17 cellular contexts compared by ENCODE assay signal in genomic region chr14:105855246-105855892, GRCh38.
DNase-seq lines count a peak whose midpoint lies in the region; ATAC-seq and TF ChIP-seq lines count a peak whose summit lies in the region.
"Had no signal": no experiment of that assay in that cellular context is flagged by ENCODE, and none has a peak within 500 bp of the region (broad histone marks: within the 10 kb centered on the region; RNA-seq: fewer than 3 reads in every experiment).

No MANE protein-coding gene starts in this region.

- dilution Hi-C loops in mammary epithelial cell (cut with HindIII; ENCODE audit: low sequenced_read_pairs), result no loop called here

- in situ Hi-C loops in mammary epithelial cell (cut with MboI; ENCODE audit: low sequenced_read_pairs in 2 of 2), result no loop called here

- H3K27ac Mint-ChIP-seq in type B pancreatic cell, result no peak overlapping the region
- H3K27ac Mint-ChIP-seq: neural progenitor cell had no signal

- no peaks in the 10 kb centered on the region for H4K20me1 ChIP-seq in mammary epithelial cell (ENCODE audit: insufficient read depth, low read length)

- no peak overlapping the region for H3K4me3 Mint-ChIP-seq in type B pancreatic cell
- H3K4me3 Mint-ChIP-seq: neural progenitor cell had no signal

- H3K36me3 ChIP-seq in Peyer's patch (no peaks in the 10 kb centered on the region), mammary epithelial cell (ENCODE audit: insufficient read depth, low read length) (no peaks in the 10 kb centered on the region)
- H3K36me3 ChIP-seq: neural progenitor cell, thyroid gland had no signal

- ATAC-seq in right cardiac atrium, result no peak
- ATAC-seq in GM18867 (IDR thresholded peaks at IDR 0.05; ENCODE audit: unreplicated experiment), result no peak
- ATAC-seq: body of pancreas, left colon had no signal

- H3K9me3 ChIP-seq in Peyer's patch (no peaks in the 10 kb centered on the region), right cardiac atrium (ENCODE audit: control insufficient read depth, low read length) (no peaks in the 10 kb centered on the region), mammary epithelial cell (replicated peaks; ENCODE audit: insufficient read depth, low read length) (peaks cover 46% of the 10 kb centered on the region)
- H3K9me3 ChIP-seq: body of pancreas, thyroid gland had no signal

- BruUV-seq in mammary epithelial cell (replicated peaks; lab: Mats Ljungman, UMichigan), result no TSS peak

- peak overlapping the region in 1 of 4 donors; percentile 88 for H3K27ac ChIP-seq in Peyer's patch
- no peak overlapping the region for H3K27ac ChIP-seq in right cardiac atrium (ENCODE audit: low read length)
- H3K27ac ChIP-seq in mammary epithelial cell (ENCODE audit: insufficient read depth, low read depth, low read length), result no peak overlapping the region
- H3K27ac ChIP-seq: body of pancreas, neural progenitor cell, thyroid gland had no signal

- peaks cover 6% of the 10 kb centered on the region for H3K9me3 Mint-ChIP-seq in type B pancreatic cell

- 87% methylated on average over 35 of the region's 35 CpGs for WGBS in right cardiac atrium
- 79% methylated on average over 15 of the region's 35 CpGs for WGBS in mammary epithelial cell (ENCODE audit: low coverage, missing lambda C conversion rate)

- no peak for TF ChIP-seq CTCF in Peyer's patch (IDR thresholded peaks at IDR 0.05)
- no peak for TF ChIP-seq CTCF in type B pancreatic cell (conservative IDR thresholded peaks at IDR 0.05)
- no peak for TF ChIP-seq CTCF in mammary epithelial cell (conservative IDR thresholded peaks at IDR 0.05 in 1 of 2, IDR thresholded peaks at IDR 0.05 in 1 of 2; ENCODE audit: extremely low read depth in 1 of 2, insufficient read depth in 1 of 2, low read depth in 1 of 2, low read length in 2 of 2)

- peaks cover 5% of the 10 kb centered on the region for H3K36me3 Mint-ChIP-seq in type B pancreatic cell

- intact Hi-C loops in right cardiac atrium (cut with DNase I), result no loop called here
- intact Hi-C loops in mammary epithelial cell (cut with micrococcal nuclease), result no loop called here

- DNase-seq in activated effector memory CD4-positive, alpha-beta T cell treated with anti-CD3 and anti-CD28 coated beads, Interleukin-2, amount 50 U/mL, for 16 hours, result peak; percentile 59
- DNase-seq in activated effector memory CD4-positive, alpha-beta T cell treated with Interleukin-2 at 50 U/mL for 16 hours, result no peak
- DNase-seq in Peyer's patch (peak; percentile 16 to 44 (median 44)), right cardiac atrium (peak in 2 of 3 donors; percentile 3 to 39), type B pancreatic cell (ENCODE audit: extremely low spot score, unreplicated experiment) (peak; percentile 64), germinal center (ENCODE audit: low spot score) (no peak), mammary epithelial cell (no peak)
- DNase-seq: ACHN, DMS153, IMR-90, NCI-H1436, NCI-H69, thyroid gland had no signal

- H3K4me2 ChIP-seq in mammary epithelial cell (ENCODE audit: insufficient read depth, low read depth, low read length), result no peak overlapping the region
- H3K4me2 ChIP-seq: neural progenitor cell had no signal

- CTCF ChIA-PET in mammary epithelial cell (lab: Charles Lee; ENCODE audit: low non-redundant PET), result no interaction called here

- no peaks in the 10 kb centered on the region for H3K4me1 Mint-ChIP-seq in type B pancreatic cell (ENCODE audit: unreplicated experiment)
- H3K4me1 Mint-ChIP-seq: neural progenitor cell had no signal

- no peak for TF ChIP-seq POLR2A in Peyer's patch (IDR thresholded peaks at IDR 0.05)

- no peaks in the 10 kb centered on the region for H3K27me3 ChIP-seq in Peyer's patch
- no peaks in the 10 kb centered on the region for H3K27me3 ChIP-seq in right cardiac atrium (ENCODE audit: control insufficient read depth, insufficient read depth)
- H3K27me3 ChIP-seq in mammary epithelial cell (ENCODE audit: insufficient read depth, low read length), result no peaks in the 10 kb centered on the region
- H3K27me3 ChIP-seq: body of pancreas, neural progenitor cell, thyroid gland had no signal

- H3K79me2 ChIP-seq in mammary epithelial cell (ENCODE audit: insufficient read depth, low read length), result no peaks in the 10 kb centered on the region

- H3K4me1 ChIP-seq in Peyer's patch (no peaks in the 10 kb centered on the region), right cardiac atrium (ENCODE audit: control insufficient read depth, insufficient read depth, low read length) (no peaks in the 10 kb centered on the region), mammary epithelial cell (ENCODE audit: insufficient read depth, low read length) (no peaks in the 10 kb centered on the region)
- H3K4me1 ChIP-seq: body of pancreas, neural progenitor cell, thyroid gland had no signal

- H3K4me3 ChIP-seq in Peyer's patch (peak overlapping the region in 1 of 4 donors; percentile 57), right cardiac atrium (ENCODE audit: low read length) (no peak overlapping the region), mammary epithelial cell (replicated peaks in 1 of 3; ENCODE audit: insufficient read depth in 1 of 3, low read depth in 2 of 3, low read length in 3 of 3) (no peak overlapping the region)
- H3K4me3 ChIP-seq: body of pancreas, neural progenitor cell, thyroid gland had no signal

- no peak overlapping the region for H2AFZ ChIP-seq in mammary epithelial cell (ENCODE audit: low read depth, low read length)
- H2AFZ ChIP-seq: neural progenitor cell had no signal

- no peaks in the 10 kb centered on the region for H3K27me3 Mint-ChIP-seq in type B pancreatic cell

- H3K9ac ChIP-seq in mammary epithelial cell (ENCODE audit: insufficient read depth, low read length), result no peak overlapping the region
- H3K9ac ChIP-seq: neural progenitor cell had no signal

Comparison
In these comparisons a context has a peak if more than half of its experiments do, and no peak if none do; other contexts are left out.
1. DNase-seq: peak in activated effector memory CD4-positive, alpha-beta T cell treated with anti-CD3 and anti-CD28 coated beads, Interleukin-2, amount 50 U/mL, for 16 hours (single experiment), Peyer's patch (3 of 3), right cardiac atrium (2 of 3) and type B pancreatic cell (single experiment); none in activated effector memory CD4-positive, alpha-beta T cell treated with Interleukin-2 at 50 U/mL for 16 hours (single experiment), germinal center (single experiment) and mammary epithelial cell (single experiment).